Comparison of ENCODE assay signal across 11 cellular contexts in genomic region chr12:25829192-25829591, GRCh38.
DNase-seq lines count a peak whose midpoint lies in the region; ATAC-seq and TF ChIP-seq lines count a peak whose summit lies in the region.
"Had no signal": no experiment of that assay in that cellular context is flagged by ENCODE, and none has a peak within 500 bp of the region (broad histone marks: within the 10 kb centered on the region; RNA-seq: fewer than 3 reads in every experiment).

No MANE protein-coding gene starts in this region.

- H3K27ac Mint-ChIP-seq in chondrocyte (ENCODE audit: unreplicated experiment), result peak overlapping the region; percentile 84
- H3K27ac Mint-ChIP-seq: activated naive CD4-positive, alpha-beta T cell treated with anti-CD3 and anti-CD28 coated beads, Interleukin-2, amount 50 U/mL, for 24 hours had no signal

- H3K9me1 ChIP-seq in IMR-90 (ENCODE audit: insufficient read depth, low read length), result peaks cover 8% of the 10 kb centered on the region

- no peak overlapping the region for H2BK120ac ChIP-seq in IMR-90 (ENCODE audit: low read depth, low read length)

- no peak overlapping the region for H3K18ac ChIP-seq in IMR-90 (ENCODE audit: low read depth, low read length)

- peak; percentile 82 for ATAC-seq in IMR-90 (ENCODE audit: low read depth)
- peak; percentile 53 to 59 for ATAC-seq in lower lobe of right lung
- no peak for ATAC-seq in HG02798 (IDR thresholded peaks at IDR 0.05; ENCODE audit: poor library complexity, unreplicated experiment)
- no peak for ATAC-seq in GM21576 (IDR thresholded peaks at IDR 0.05; ENCODE audit: unreplicated experiment)

- no peaks in the 10 kb centered on the region for H3K9me3 Mint-ChIP-seq in chondrocyte (ENCODE audit: low read depth)
- H3K9me3 Mint-ChIP-seq: activated naive CD4-positive, alpha-beta T cell treated with anti-CD3 and anti-CD28 coated beads, Interleukin-2, amount 50 U/mL, for 24 hours had no signal

- H3K27me3 ChIP-seq in ACC112 (ENCODE audit: insufficient read depth, low read length) (no peaks in the 10 kb centered on the region), IMR-90 (ENCODE audit: control insufficient read depth, insufficient read depth, low read length) (no peaks in the 10 kb centered on the region), lower lobe of right lung (ENCODE audit: low read depth) (no peaks in the 10 kb centered on the region)
- H3K27me3 ChIP-seq: BLaER1 had no signal

- DNase-seq in IMR-90 (peak; percentile 98), chondrocyte (ENCODE audit: low spot score) (no peak), lower lobe of right lung (no peak), GM13977 (ENCODE audit: low spot score) (no peak), NCI-H187 treated with DMSO at 0.1 percent for 48 hours (lab: John Stamatoyannopoulos, UW) (no peak)
- DNase-seq: stimulated activated CD8-positive, alpha-beta memory T cell treated with anti-CD3 and anti-CD28 coated beads, Interleukin-4, amount 100 ng/mL, for 48 hours had no signal

- no peak overlapping the region for H3K56ac ChIP-seq in IMR-90 (ENCODE audit: extremely low read depth, insufficient read depth, low read length)

- H3K9me3 ChIP-seq in IMR-90 (ENCODE audit: control insufficient read depth, insufficient read depth, low read length) (no peaks in the 10 kb centered on the region), lower lobe of right lung (no peaks in the 10 kb centered on the region)
- H3K9me3 ChIP-seq: BLaER1 had no signal

- H3K14ac ChIP-seq in IMR-90 (replicated peaks; ENCODE audit: low read depth, low read length), result no peak overlapping the region

- H4K5ac ChIP-seq in IMR-90 (ENCODE audit: low read depth, low read length), result no peak overlapping the region

- no peak overlapping the region for H2AK9ac ChIP-seq in IMR-90 (replicated peaks; ENCODE audit: low read depth, low read length, poor library complexity)

- no peak overlapping the region; a peak in 1 of 4 replicates for H4K8ac ChIP-seq in IMR-90 (ENCODE audit: low read depth in 2 of 2, low read length in 2 of 2)

- no peaks in the 10 kb centered on the region for H3K79me1 ChIP-seq in IMR-90 (ENCODE audit: low read depth in 1 of 2, low read length in 2 of 2)

- 0 out of 2 replicates have a peak, but pooled peaks have one; percentile 10 for TF ChIP-seq CTCF in IMR-90 (conservative IDR thresholded peaks at IDR 0.05; ENCODE audit: low read depth, low read length)
- TF ChIP-seq CTCF in chondrocyte (IDR thresholded peaks at IDR 0.05), result peak; percentile 43
- no peak for TF ChIP-seq CTCF in lower lobe of right lung (IDR thresholded peaks at IDR 0.05)
- no peak for TF ChIP-seq CTCF in GM13977 (IDR thresholded peaks at IDR 0.05; ENCODE audit: extremely low read depth, insufficient read depth, missing control alignments)

- H2AK5ac ChIP-seq in IMR-90 (ENCODE audit: low read depth, low read length), result no peak overlapping the region

- H2BK20ac ChIP-seq in IMR-90 (ENCODE audit: low read depth, low read length), result no peak overlapping the region; the same call in 1 of the 2 replicates

- H3K4me2 ChIP-seq in IMR-90 (ENCODE audit: low read depth, low read length), result no peak overlapping the region
- H3K4me2 ChIP-seq: BLaER1 had no signal

- H3K4me1 ChIP-seq in ACC112 (ENCODE audit: control insufficient read depth, insufficient read depth, low read length, unreplicated experiment) (peaks cover 26% of the 10 kb centered on the region), IMR-90 (ENCODE audit: control insufficient read depth, insufficient read depth, low read length) (peaks cover 16% of the 10 kb centered on the region), lower lobe of right lung (no peaks in the 10 kb centered on the region)
- H3K4me1 ChIP-seq: BLaER1 had no signal

- POLR2A ChIA-PET in IMR-90 (lab: Charles Lee; ENCODE audit: unreplicated experiment), result no interaction called here

- intact Hi-C loops in IMR-90 (cut with micrococcal nuclease), result loop anchor here (1.0 to 2.0 kb wide), 2 partner anchors 24 to 129 kb away; partner anchors contain the start of gene RASSF8
- intact Hi-C loops in lower lobe of right lung (cut with DNase I), result no loop called here

- no peaks in the 10 kb centered on the region for H3K27me3 Mint-ChIP-seq in chondrocyte (ENCODE audit: low read depth)

- H4K20me1 ChIP-seq in IMR-90 (ENCODE audit: insufficient read depth, low read length), result no peaks in the 10 kb centered on the region
- H4K20me1 ChIP-seq: BLaER1 had no signal

- H3K4me3 Mint-ChIP-seq in chondrocyte (ENCODE audit: unreplicated experiment), result no peak overlapping the region
- H3K4me3 Mint-ChIP-seq: activated naive CD4-positive, alpha-beta T cell treated with anti-CD3 and anti-CD28 coated beads, Interleukin-2, amount 50 U/mL, for 24 hours had no signal

- H3K4ac ChIP-seq in IMR-90 (ENCODE audit: low read depth, low read length), result no peak overlapping the region

- H4K91ac ChIP-seq in IMR-90 (ENCODE audit: insufficient read depth, low read depth, low read length), result no peak overlapping the region

- in situ Hi-C loops in IMR-90 (cut with MboI; ENCODE audit: low sequenced_read_pairs) (no loop called here), GM13977 (cut with MboI; ENCODE audit: low pct_unique_long_range_greater_than_20kb, low sequenced_read_pairs, unreplicated experiment) (no loop called here)

- no CpG with 5 or more reads among the region's 3 CpGs for WGBS in IMR-90 (ENCODE audit: extremely low coverage in 2 of 2, insufficient read length in 1 of 2), 2 experiments

- no peaks in the 10 kb centered on the region for H3K79me2 ChIP-seq in ACC112 (ENCODE audit: control insufficient read depth, insufficient read depth, low read length, unreplicated experiment)

- peak overlapping the region; percentile 76 for H2BK5ac ChIP-seq in IMR-90 (ENCODE audit: low read depth, low read length, poor library complexity, severe bottlenecking)

- peaks cover 37% of the 10 kb centered on the region for H3K4me1 Mint-ChIP-seq in chondrocyte (ENCODE audit: low read depth)
- H3K4me1 Mint-ChIP-seq: activated naive CD4-positive, alpha-beta T cell treated with anti-CD3 and anti-CD28 coated beads, Interleukin-2, amount 50 U/mL, for 24 hours had no signal

- H3K36me3 Mint-ChIP-seq in chondrocyte (ENCODE audit: low read depth), result no peaks in the 10 kb centered on the region
- H3K36me3 Mint-ChIP-seq: activated naive CD4-positive, alpha-beta T cell treated with anti-CD3 and anti-CD28 coated beads, Interleukin-2, amount 50 U/mL, for 24 hours had no signal

- 0 out of 2 replicates have a peak overlapping the region, but pooled peaks have one; percentile 6 for H3K4me3 ChIP-seq in ACC112 (ENCODE audit: low read depth, low read length)
- no peak overlapping the region for H3K4me3 ChIP-seq in IMR-90 (ENCODE audit: insufficient read depth, low read depth, low read length)
- H3K4me3 ChIP-seq in lower lobe of right lung, result no peak overlapping the region
- H3K4me3 ChIP-seq: BLaER1 had no signal

- TF ChIP-seq POLR2A in IMR-90 (IDR thresholded peaks at IDR 0.05; ENCODE audit: low read depth, low read length), result no peak

- CTCF ChIA-PET in IMR-90 (lab: Yijun Ruan, JAX), result no interaction called here

- H3K27ac ChIP-seq in ACC112 (ENCODE audit: low read depth, low read length) (peak overlapping the region; percentile 79), IMR-90 (ENCODE audit: insufficient read depth, low read length) (0 out of 2 replicates have a peak overlapping the region, but pooled peaks have one; percentile 2), lower lobe of right lung (no peak overlapping the region)
- H3K27ac ChIP-seq: BLaER1 had no signal

- peak; percentile 38 for TF ChIP-seq RAD21 in IMR-90 (IDR thresholded peaks at IDR 0.05; ENCODE audit: low read length)

- no peak overlapping the region for H3K9ac ChIP-seq in IMR-90 (ENCODE audit: low read depth, low read length)
- H3K9ac ChIP-seq: BLaER1 had no signal

- no TSS peak for BruUV-seq in IMR-90 (replicated peaks; lab: Mats Ljungman, UMichigan)

- H2AFZ ChIP-seq in ACC112 (ENCODE audit: low read length, unreplicated experiment) (peak overlapping the region; percentile 77), IMR-90 (replicated peaks; ENCODE audit: low read length, poor library complexity) (no peak overlapping the region)

- dilution Hi-C loops in IMR-90 (cut with HindIII; ENCODE audit: low sequenced_read_pairs, unreplicated experiment), result no loop called here

- H3K36me3 ChIP-seq in ACC112 (ENCODE audit: insufficient read depth, low read length), result no peaks in the 10 kb centered on the region
- H3K36me3 ChIP-seq in IMR-90 (ENCODE audit: control insufficient read depth, insufficient read depth, low read length), result no peaks in the 10 kb centered on the region
- no peaks in the 10 kb centered on the region for H3K36me3 ChIP-seq in lower lobe of right lung
- H3K36me3 ChIP-seq: BLaER1 had no signal

- no peak overlapping the region for H3K23ac ChIP-seq in IMR-90 (ENCODE audit: low read depth, low read length)

- no peak overlapping the region for H2BK15ac ChIP-seq in IMR-90 (ENCODE audit: low read depth, low read length)

TF ChIP-seq in IMR-90, 13 proteins besides CTCF, POLR2A, EP300 and RAD21:
- TF ChIP-seq RCOR1 (IDR thresholded peaks at IDR 0.05; ENCODE audit: insufficient replicate concordance, low read length), result peak; percentile 92
- TF ChIP-seq SMC3 (IDR thresholded peaks at IDR 0.05; ENCODE audit: low read depth, low read length), result peak; percentile 31
- peak; percentile 85 for TF ChIP-seq FOS (IDR thresholded peaks at IDR 0.05; ENCODE audit: low read depth, low read length)
- TF ChIP-seq BHLHE40 (IDR thresholded peaks at IDR 0.05; ENCODE audit: low read depth, low read length), result peak; percentile 96
- TF ChIP-seq NFE2L2 (IDR thresholded peaks at IDR 0.05; ENCODE audit: low read depth, low read length), result peak; percentile 56; the same call in 1 of the 2 replicates
- TF ChIP-seq, protein P1, sequence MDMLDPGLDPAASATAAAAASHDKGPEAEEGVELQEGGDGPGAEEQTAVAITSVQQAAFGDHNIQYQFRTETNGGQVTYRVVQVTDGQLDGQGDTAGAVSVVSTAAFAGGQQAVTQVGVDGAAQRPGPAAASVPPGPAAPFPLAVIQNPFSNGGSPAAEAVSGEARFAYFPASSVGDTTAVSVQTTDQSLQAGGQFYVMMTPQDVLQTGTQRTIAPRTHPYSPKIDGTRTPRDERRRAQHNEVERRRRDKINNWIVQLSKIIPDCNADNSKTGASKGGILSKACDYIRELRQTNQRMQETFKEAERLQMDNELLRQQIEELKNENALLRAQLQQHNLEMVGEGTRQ (IDR thresholded peaks at IDR 0.05; ENCODE audit: low read depth, low read length), result peak; percentile 41; the same call in 1 of the 2 replicates
- no peak for TF ChIP-seq CHD1 (IDR thresholded peaks at IDR 0.05; ENCODE audit: low read depth, low read length)
- TF ChIP-seq RFX5 (IDR thresholded peaks at IDR 0.05; ENCODE audit: low read depth, low read length), result no peak
- TF ChIP-seq CEBPB (IDR thresholded peaks at IDR 0.05; ENCODE audit: low read depth, low read length), result peak; percentile 99

Comparison
In these comparisons a context has a peak if more than half of its experiments do, and no peak if none do; other contexts are left out.
1. ATAC-seq: peak in IMR-90 (single experiment) and lower lobe of right lung (2 of 2); none in HG02798 (single experiment) and GM21576 (single experiment).
2. CTCF ChIP-seq: peak in IMR-90 (single experiment) and chondrocyte (single experiment); none in lower lobe of right lung (single experiment) and GM13977 (single experiment).